Comparison of ENCODE assay signal across 1 cellular context in genomic region chr11:59138643-59139042, GRCh38.
TF ChIP-seq lines count a peak whose summit lies in the region.

No MANE protein-coding gene starts in this region.

TF ChIP-seq in endothelial cell of umbilical vein, 7 proteins besides CTCF, POLR2A, EP300 and RAD21 (continued from another document):
- TF ChIP-seq MAX (IDR thresholded peaks at IDR 0.05; ENCODE audit: insufficient read depth, insufficient read length) = no peak
TF ChIP-seq in endothelial cell of umbilical vein: peak in this region for 0.
